In genomic region chr10:49286686-49287085, GRCh38 we compare ENCODE assay signal across 2 cellular contexts.
TF ChIP-seq lines count a peak whose summit lies in the region.

No MANE protein-coding gene starts in this region.

TF ChIP-seq in GM23338, 12 proteins besides CTCF, POLR2A, EP300 and RAD21:
- TF ChIP-seq REST (IDR thresholded peaks at IDR 0.05; ENCODE audit: unreplicated experiment): no peak
- no peak for TF ChIP-seq ETS1 (IDR thresholded peaks at IDR 0.05)
- TF ChIP-seq CREB1 (CRISPR knock-in tag; IDR thresholded peaks at IDR 0.05; ENCODE audit: low read depth): no peak
- no peak for TF ChIP-seq EZH2phosphoT487 (IDR thresholded peaks at IDR 0.05; ENCODE audit: unreplicated experiment)
- no peak for TF ChIP-seq NANOG (IDR thresholded peaks at IDR 0.05; ENCODE audit: borderline replicate concordance)
- no peak for TF ChIP-seq STAT1 (IDR thresholded peaks at IDR 0.05; ENCODE audit: unreplicated experiment)
- TF ChIP-seq JUNB (IDR thresholded peaks at IDR 0.05; ENCODE audit: unreplicated experiment): no peak
TF ChIP-seq in GM23338: peak in this region for 0.

TF ChIP-seq in WTC11, 78 proteins besides CTCF, POLR2A, EP300 and RAD21 (continued from another document):
- TF ChIP-seq AR (CRISPR knock-in tag; IDR thresholded peaks at IDR 0.05): no peak
- no peak for TF ChIP-seq FOXK1 (CRISPR knock-in tag; IDR thresholded peaks at IDR 0.05)
- TF ChIP-seq ARID4B (CRISPR knock-in tag; IDR thresholded peaks at IDR 0.05; ENCODE audit: borderline replicate concordance): no peak
- no peak for TF ChIP-seq ZMAT4 (CRISPR knock-in tag; IDR thresholded peaks at IDR 0.05)
- TF ChIP-seq GTF2I (CRISPR knock-in tag; conservative IDR thresholded peaks at IDR 0.05): no peak
- TF ChIP-seq USF2 (CRISPR knock-in tag; IDR thresholded peaks at IDR 0.05): no peak
- no peak for TF ChIP-seq TP53 (CRISPR knock-in tag; IDR thresholded peaks at IDR 0.05)
- no peak for TF ChIP-seq ZNF281 (CRISPR knock-in tag; IDR thresholded peaks at IDR 0.05)
- no peak for TF ChIP-seq GRHL2 (CRISPR knock-in tag; IDR thresholded peaks at IDR 0.05; ENCODE audit: insufficient replicate concordance, severe bottlenecking)
